24 cellular contexts compared by ENCODE assay signal in genomic region chr15:76200641-76201105, GRCh38.
DNase-seq lines count a peak whose midpoint lies in the region; TF ChIP-seq lines count a peak whose summit lies in the region.
"Had no signal": no experiment of that assay in that cellular context is flagged by ENCODE, and none has a peak within 500 bp of the region (broad histone marks: within the 10 kb centered on the region; RNA-seq: fewer than 3 reads in every experiment).

No MANE protein-coding gene starts in this region.

- H3K4me1 ChIP-seq in Caco-2 = peaks cover 10% of the 10 kb centered on the region

- H3K27me3 ChIP-seq in Caco-2 (replicated peaks; ENCODE audit: control insufficient read depth, insufficient read depth, low read length) (no peaks in the 10 kb centered on the region), H7 (ENCODE audit: control insufficient read depth, insufficient read depth, low read length) (no peaks in the 10 kb centered on the region)
- H3K27me3 ChIP-seq: heart right ventricle had no signal

- POLR2A ChIA-PET in Caco-2 (lab: Charles Lee) = no interaction called here

- H3K27ac Mint-ChIP-seq in Caco-2 (ENCODE audit: unreplicated experiment) = peak overlapping the region; percentile 48
- H3K27ac Mint-ChIP-seq: type B pancreatic cell had no signal

- CTCF ChIA-PET in Caco-2 (lab: Charles Lee) = no interaction called here

- no peaks in the 10 kb centered on the region for H3K9me3 Mint-ChIP-seq in Caco-2 (ENCODE audit: unreplicated experiment)
- H3K9me3 Mint-ChIP-seq: effector memory CD8-positive, alpha-beta T cell; naive B cell; type B pancreatic cell had no signal

- H3K36me3 ChIP-seq in Caco-2 (ENCODE audit: control insufficient read depth, insufficient read depth, low read length) (no peaks in the 10 kb centered on the region), H7 (replicated peaks; ENCODE audit: control insufficient read depth, insufficient read depth, low read length) (no peaks in the 10 kb centered on the region)

- no peaks in the 10 kb centered on the region for H3K4me1 Mint-ChIP-seq in Caco-2 (ENCODE audit: low read depth, unreplicated experiment)

- BruUV-seq in Caco-2 (replicated peaks; lab: Mats Ljungman, UMichigan) = no TSS peak

- H3K9me3 ChIP-seq in Caco-2 = no peaks in the 10 kb centered on the region
- H3K9me3 ChIP-seq: heart right ventricle, psoas muscle had no signal

- no peak for TF ChIP-seq CTCF in Caco-2 (IDR thresholded peaks at IDR 0.05; ENCODE audit: insufficient read depth in 1 of 2, low read depth in 1 of 2, low read length in 1 of 2, severe bottlenecking in 1 of 2, unreplicated experiment in 1 of 2)

- H3K36me3 Mint-ChIP-seq in Caco-2 (ENCODE audit: insufficient read depth, unreplicated experiment) = peaks cover 25% of the 10 kb centered on the region
- H3K36me3 Mint-ChIP-seq: naive B cell, type B pancreatic cell had no signal

- H3K4me3 Mint-ChIP-seq in Caco-2 (ENCODE audit: unreplicated experiment) = no peak overlapping the region
- H3K4me3 Mint-ChIP-seq: effector memory CD8-positive, alpha-beta T cell; type B pancreatic cell had no signal

- no peaks in the 10 kb centered on the region for H3K27me3 Mint-ChIP-seq in Caco-2 (ENCODE audit: insufficient read depth, unreplicated experiment)
- H3K27me3 Mint-ChIP-seq: effector memory CD8-positive, alpha-beta T cell; naive B cell; type B pancreatic cell had no signal

- H3K4me3 ChIP-seq in Caco-2 (ENCODE audit: low read depth, low read length) (no peak overlapping the region), H7 (ENCODE audit: insufficient read depth, low read depth, low read length) (no peak overlapping the region)
- H3K4me3 ChIP-seq: heart right ventricle, psoas muscle had no signal

- DNase-seq in Caco-2 (no peak), H7 (peak; percentile 46), SW480 (ENCODE audit: low spot score) (peak; percentile 20), posterior vena cava (ENCODE audit: low spot score) (peak; percentile 62), germinal center (ENCODE audit: low spot score) (no peak), NCI-H1092 (lab: John Stamatoyannopoulos, UW) (no peak), Kasumi-1 (lab: John Stamatoyannopoulos, UW) (no peak)
- DNase-seq: activated CD4-positive, alpha-beta T cell treated with anti-CD3 and anti-CD28 coated beads for 4 hours; activated CD8-positive, alpha-beta memory T cell treated with anti-CD3 and anti-CD28 coated beads for 24 hours; activated gamma-delta T cell; activated T-cell treated with anti-CD3 and anti-CD28 coated beads for 4 hours; C1 segment of cervical spinal cord; cortex of kidney; effector memory CD8-positive, alpha-beta T cell; erythroblast; heart right ventricle; midbrain; naive B cell; NCI-H1092 treated with DMSO at 0.1 percent for 48 hours; NCI-H1930; psoas muscle; stimulated activated CD4-positive, alpha-beta T cell treated with anti-CD3 and anti-CD28 coated beads, Interleukin-4, amount 100 ng/mL, for 24 hours; T1000 had no signal

- intact Hi-C loops in Caco-2 (cut with micrococcal nuclease; ENCODE audit: unreplicated experiment) = no loop called here
- intact Hi-C loops in posterior vena cava (cut with DNase I) = loop anchor here in 1 of 2 donors (10.0 kb wide), 1 partner anchor 114 kb away; the partner anchor contains the start of gene ETFA

Comparison
In these comparisons a context has a peak if more than half of its experiments do, and no peak if none do; other contexts are left out.
1. DNase-seq: peak in H7 (single experiment), SW480 (single experiment) and posterior vena cava (single experiment); none in Caco-2 (0 of 2), germinal center (single experiment), NCI-H1092 (single experiment) and Kasumi-1 (0 of 2).